Comparison of ENCODE assay signal across 16 cellular contexts in genomic region chr4:150580244-150580643, GRCh38. TPM values are rescaled to one million over a fixed set of nuclear protein-coding genes. Genes with fewer than 3 reads are reported as not detected.
DNase-seq lines count a peak whose midpoint lies in the region; ATAC-seq and TF ChIP-seq lines count a peak whose summit lies in the region.
"Had no signal": no experiment of that assay in that cellular context is flagged by ENCODE, and none has a peak within 500 bp of the region (broad histone marks: within the 10 kb centered on the region; RNA-seq: fewer than 3 reads in every experiment).

No MANE protein-coding gene starts in this region.

- TF ChIP-seq CTCF in AG10803 (conservative IDR thresholded peaks at IDR 0.05; ENCODE audit: low read length) (no peak), ascending aorta (IDR thresholded peaks at IDR 0.05) (no peak), psoas muscle (IDR thresholded peaks at IDR 0.05) (no peak)

- H3K4me1 ChIP-seq in ascending aorta (no peaks in the 10 kb centered on the region), psoas muscle (no peaks in the 10 kb centered on the region)

- H3K4me3 ChIP-seq in AG10803 (ENCODE audit: low read length): peak overlapping the region; percentile 55
- H3K4me3 ChIP-seq in ascending aorta: peak overlapping the region; percentile 27 to 60
- H3K4me3 ChIP-seq in iPS-11a (ENCODE audit: low read depth, low read length): peak overlapping the region; percentile 46
- peak overlapping the region; percentile 57 for H3K4me3 ChIP-seq in psoas muscle
- H3K4me3 ChIP-seq: skin epidermis had no signal

- H3K27me3 ChIP-seq in ascending aorta (no peaks in the 10 kb centered on the region), psoas muscle (ENCODE audit: insufficient read depth in 3 of 3, low read length in 2 of 3) (no peaks in the 10 kb centered on the region)

- H3K27ac ChIP-seq in ascending aorta (peak overlapping the region; percentile 58 to 66), psoas muscle (no peak overlapping the region)
- H3K27ac ChIP-seq: skin epidermis had no signal

- intact Hi-C loops in ascending aorta (cut with DNase I) (loop anchor here (5.0 kb wide), 1 partner anchor 283 kb away; no protein-coding TSS in a partner anchor), psoas muscle (cut with DNase I) (no loop called here)

- H3K36me3 ChIP-seq in ascending aorta: no peaks in the 10 kb centered on the region
- no peaks in the 10 kb centered on the region for H3K36me3 ChIP-seq in psoas muscle (ENCODE audit: insufficient read depth in 1 of 2, low read depth in 1 of 2)

- H3K9me3 ChIP-seq in ascending aorta (no peaks in the 10 kb centered on the region), psoas muscle (no peaks in the 10 kb centered on the region)

- 71 to 81% (median 76%) methylated on average over 11 of the region's 11 CpGs for WGBS in psoas muscle, 3 donors

- ATAC-seq in psoas muscle: no peak
- no peak for ATAC-seq in HG02588 (IDR thresholded peaks at IDR 0.05; ENCODE audit: unreplicated experiment)
- ATAC-seq: HCT116 had no signal

- DNase-seq in AG10803 (ENCODE audit: low read depth): no peak
- DNase-seq in ascending aorta (ENCODE audit: low spot score in 2 of 2): no peak
- no peak for DNase-seq in psoas muscle
- DNase-seq in Ammon's horn (ENCODE audit: low spot score): no peak
- DNase-seq in cortex of kidney (lab: John Stamatoyannopoulos, UW): no peak
- DNase-seq in AG08395 (ENCODE audit: low spot score): no peak
- DNase-seq: EL, NCI-H1105 had no signal

RNA-seq across cellular contexts. Expression of gene MAB21L2, which starts 1.7 kb away (rescaled TPM):
- total RNA-seq in ascending aorta (not detected), psoas muscle (not detected)
- polyA plus RNA-seq in psoas muscle: under 1 TPM in 2 of 3 donors, not detected in 1; 0.01 to 0.03 TPM
- total RNA-seq: activated CD8-positive, alpha-beta memory T cell treated with anti-CD3 and anti-CD28 coated beads for 36 hours; NCI-H460 had no signal
- polyA plus RNA-seq: BJ, IgD-negative memory B cell had no signal
